In the genomic region with DNA sequence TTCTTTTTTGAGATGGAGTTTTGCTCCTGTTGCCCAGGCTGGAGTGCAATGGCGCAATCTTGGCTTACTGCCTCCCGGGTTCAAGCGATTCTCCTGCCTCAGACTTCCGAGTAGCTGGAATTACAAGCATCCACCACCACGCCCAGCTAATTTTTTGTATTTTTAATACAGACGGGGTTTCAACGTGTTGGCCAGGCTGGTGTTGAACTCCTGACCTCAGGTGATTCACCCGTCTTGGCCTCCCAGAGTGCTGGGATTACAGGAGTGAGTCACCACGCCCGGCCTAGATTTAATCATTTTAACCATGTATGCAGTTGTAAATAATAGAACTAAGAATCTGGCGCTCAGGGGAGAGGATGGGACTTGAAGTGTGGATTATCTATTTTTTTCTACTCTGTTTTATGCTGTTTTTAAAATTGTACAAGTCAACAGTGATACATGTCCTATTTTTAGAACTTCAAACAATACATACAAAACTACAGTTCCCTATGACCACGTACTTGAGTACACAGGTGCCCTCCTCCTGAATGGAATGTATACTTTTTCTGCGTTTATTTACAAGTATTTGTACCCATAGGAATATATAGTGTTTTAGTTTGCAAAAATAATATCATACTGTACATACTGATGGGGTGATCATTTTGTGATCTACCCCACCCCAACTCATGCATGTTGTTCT, we compare ENCODE assay signal across 8 cellular contexts. TPM values are rescaled to one million over a fixed set of nuclear protein-coding genes. Genes with fewer than 3 reads are reported as not detected.
DNase-seq lines count a peak whose midpoint lies in the region; ATAC-seq and TF ChIP-seq lines count a peak whose summit lies in the region.

No MANE protein-coding gene starts in this region.

- no peak overlapping the region for H3K4me3 ChIP-seq in vagina

- no peak for TF ChIP-seq CTCF in vagina (IDR thresholded peaks at IDR 0.05)

- ATAC-seq in GM21619 (IDR thresholded peaks at IDR 0.05; ENCODE audit: unreplicated experiment) (no peak), HG03108 (IDR thresholded peaks at IDR 0.05; ENCODE audit: unreplicated experiment) (no peak)

- peaks cover 0 to 10% of the 10 kb centered on the region in 2 donors for H3K36me3 ChIP-seq in vagina

- H3K4me1 ChIP-seq in vagina, result peaks cover 41% of the 10 kb centered on the region

- no peak for TF ChIP-seq POLR2A in vagina (IDR thresholded peaks at IDR 0.05)

- intact Hi-C loops in vagina (cut with DNase I), result no loop called here

- H3K27ac ChIP-seq in vagina, result no peak overlapping the region

- no peaks in the 10 kb centered on the region for H3K9me3 ChIP-seq in vagina

- H3K27me3 ChIP-seq in vagina, result no peaks in the 10 kb centered on the region

- peak; percentile 28 to 44 for DNase-seq in activated CD4-positive, alpha-beta T cell treated with anti-CD3 and anti-CD28 coated beads for 4 hours
- no peak for DNase-seq in activated CD4-positive, alpha-beta T cell treated with anti-CD3 and anti-CD28 coated beads for 1 hour
- peak; percentile 22 to 25 for DNase-seq in activated CD4-positive, alpha-beta T cell treated with anti-CD3 and anti-CD28 coated beads, Interleukin-2, amount 50 U/mL, for 4 hours
- DNase-seq in glomerular endothelial cell (ENCODE audit: extremely low read depth, low read depth, low spot score), result peak; percentile 39
- DNase-seq in stimulated activated CD4-positive, alpha-beta T cell treated with anti-CD3 and anti-CD28 coated beads, Interleukin-4, amount 100 ng/mL, for 48 hours (ENCODE audit: low read depth in 2 of 2), result peak; percentile 32 to 51
- DNase-seq in vagina (ENCODE audit: extremely low spot score in 2 of 2), result no peak

RNA-seq across cellular contexts. Expression of gene ITCH, which starts 27.8 kb away (rescaled TPM):
- total RNA-seq in glomerular endothelial cell (39.1 and 42.8 TPM in 2 replicates), vagina (30.9 TPM)

Comparison
In these comparisons a context has a peak if more than half of its experiments do, and no peak if none do; other contexts are left out.
1. DNase-seq: peak in activated CD4-positive, alpha-beta T cell treated with anti-CD3 and anti-CD28 coated beads for 4 hours (2 of 2), activated CD4-positive, alpha-beta T cell treated with anti-CD3 and anti-CD28 coated beads, Interleukin-2, amount 50 U/mL, for 4 hours (2 of 2), glomerular endothelial cell (single experiment) and stimulated activated CD4-positive, alpha-beta T cell treated with anti-CD3 and anti-CD28 coated beads, Interleukin-4, amount 100 ng/mL, for 48 hours (2 of 2); none in activated CD4-positive, alpha-beta T cell treated with anti-CD3 and anti-CD28 coated beads for 1 hour (single experiment) and vagina (0 of 2).